In the genomic region with DNA sequence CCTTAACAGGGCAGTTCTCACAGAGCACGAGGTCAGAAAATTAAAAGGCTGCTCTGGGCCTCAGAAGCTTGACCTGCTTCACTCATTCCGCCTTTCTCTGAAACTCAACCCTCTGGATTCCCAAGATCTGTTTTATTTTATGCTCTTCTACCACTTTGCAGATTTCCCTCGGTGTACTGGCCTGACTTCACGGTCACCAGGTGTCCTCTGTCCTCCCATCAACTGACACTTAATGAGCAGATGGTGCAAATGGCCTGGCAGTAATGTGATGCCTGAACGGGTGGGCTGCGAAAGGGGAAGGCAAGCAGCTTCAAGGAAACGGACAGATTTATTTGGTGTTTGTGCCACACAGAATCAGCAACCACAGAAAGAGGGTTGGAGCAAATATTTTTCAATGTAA, we compare ENCODE assay signal across 15 cellular contexts.
"Had no signal": no experiment of that assay in that cellular context is flagged by ENCODE, and none has a peak within 500 bp of the region (broad histone marks: within the 10 kb centered on the region; RNA-seq: fewer than 3 reads in every experiment).

No MANE protein-coding gene starts in this region.

- H3K4me1 ChIP-seq: heart left ventricle, right atrium auricular region had no signal

- H3K27ac ChIP-seq: coronary artery, heart left ventricle, right atrium auricular region had no signal

- H3K9me3 Mint-ChIP-seq: neural crest cell, type B pancreatic cell had no signal

- H3K27ac Mint-ChIP-seq: naive thymus-derived CD8-positive, alpha-beta T cell; type B pancreatic cell had no signal

- H3K4me3 Mint-ChIP-seq: naive thymus-derived CD8-positive, alpha-beta T cell; neural crest cell; type B pancreatic cell had no signal

- H3K36me3 Mint-ChIP-seq: naive thymus-derived CD8-positive, alpha-beta T cell; type B pancreatic cell had no signal

- H3K4me3 ChIP-seq: coronary artery, heart left ventricle, mucosa of descending colon, right atrium auricular region had no signal

- DNase-seq: effector CD4-positive, alpha-beta T cell; heart left ventricle; hippocampal formation; left colon; mammary epithelial cell; mucosa of descending colon; naive thymus-derived CD8-positive, alpha-beta T cell; posterior cingulate gyrus; small intestine; stimulated activated CD4-positive, alpha-beta T cell treated with anti-CD3 and anti-CD28 coated beads, Interleukin-12 subunit alpha, Interleukin-12 subunit beta, amount 100 ng/mL, for 4 hours; stimulated activated naive CD4-positive, alpha-beta T cell treated with Interleukin-2 at 50 U/mL for 16 hours had no signal

- H3K27me3 Mint-ChIP-seq: naive thymus-derived CD8-positive, alpha-beta T cell had no signal

- H3K36me3 ChIP-seq: heart left ventricle, right atrium auricular region had no signal

- H3K4me1 Mint-ChIP-seq: naive thymus-derived CD8-positive, alpha-beta T cell; neural crest cell had no signal

- H3K9me3 ChIP-seq: heart left ventricle, mucosa of descending colon, right atrium auricular region had no signal

- ATAC-seq: heart left ventricle; left colon; mucosa of descending colon; naive thymus-derived CD8-positive, alpha-beta T cell had no signal

- H3K27me3 ChIP-seq: heart left ventricle, right atrium auricular region had no signal
